In the genomic region with DNA sequence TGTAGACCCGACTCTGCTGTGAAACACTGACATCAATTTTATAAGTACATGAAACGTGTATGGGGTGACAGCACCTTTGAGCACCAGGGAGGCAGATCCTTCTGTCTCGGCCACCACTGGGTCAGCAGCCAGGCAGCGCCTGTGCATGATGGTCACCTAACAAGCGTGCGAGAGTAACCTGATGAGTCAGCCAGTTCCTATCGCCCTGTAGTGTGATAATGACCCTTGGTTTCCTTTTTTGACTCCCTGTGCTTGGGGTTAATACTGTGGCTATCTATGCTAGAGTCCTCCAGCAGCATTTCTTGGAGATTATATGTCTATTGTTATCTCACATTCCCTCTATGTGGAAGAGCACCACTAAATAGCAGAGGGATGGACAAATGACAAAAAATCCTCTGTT, we compare ENCODE assay signal across 1 cellular context.
TF ChIP-seq lines count a peak whose summit lies in the region.

No MANE protein-coding gene starts in this region.

TF ChIP-seq in H1, 55 proteins besides CTCF, POLR2A, EP300 and RAD21 (continued from another document):
- no peak for TF ChIP-seq TAF7 (optimal IDR thresholded peaks at IDR 0.05; ENCODE audit: borderline replicate concordance, low read depth, low read length)
